In genomic region chr5:55175781-55176175, GRCh38 we compare ENCODE assay signal across 11 cellular contexts. TPM values are rescaled to one million over a fixed set of nuclear protein-coding genes. Genes with fewer than 3 reads are reported as not detected.
DNase-seq lines count a peak whose midpoint lies in the region; ATAC-seq lines count a peak whose summit lies in the region.
"Had no signal": no experiment of that assay in that cellular context is flagged by ENCODE, and none has a peak within 500 bp of the region (broad histone marks: within the 10 kb centered on the region; RNA-seq: fewer than 3 reads in every experiment).

No MANE protein-coding gene starts in this region.

- no peaks in the 10 kb centered on the region for H3K36me3 ChIP-seq in iPS-18a (ENCODE audit: control insufficient read depth, low read depth, low read length)

- ATAC-seq in activated CD8-positive, alpha-beta T cell treated with anti-CD3 and anti-CD28 coated beads, Interleukin-2, amount 10 ng/mL, durations not matched to agents 7 days and 5 days: no peak
- no peak for ATAC-seq in stimulated activated memory B cell treated with anti-CD40 and anti-IgM and Interleukin-4, amounts not matched to agents 10 μg/mL and 1 μg/mL and 100 μg/mL, for 72 hours
- ATAC-seq in HG03175 (IDR thresholded peaks at IDR 0.05; ENCODE audit: unreplicated experiment) (no peak), Right ventricle myocardium superior (ENCODE audit: poor library complexity) (no peak)

- no peak overlapping the region for H3K9ac ChIP-seq in iPS-18a (ENCODE audit: low read length)

- H3K9me3 Mint-ChIP-seq in T-helper 1 cell treated with Interleukin-12 subunit alpha and Interleukin-12 subunit beta and Interleukin-4 antibody, amounts not matched to agents 30 μg/mL and 1 μg/mL, for 36 hours: no peaks in the 10 kb centered on the region
- H3K9me3 Mint-ChIP-seq in activated CD8-positive, alpha-beta T cell treated with anti-CD3 and anti-CD28 coated beads, Interleukin-2, amount 10 ng/mL, durations not matched to agents 7 days and 5 days (ENCODE audit: insufficient read depth): no peaks in the 10 kb centered on the region
- peaks cover 9% of the 10 kb centered on the region for H3K9me3 Mint-ChIP-seq in stimulated activated memory B cell treated with anti-CD40 and anti-IgM and Interleukin-4, amounts not matched to agents 10 μg/mL and 1 μg/mL and 100 μg/mL, for 72 hours

- H3K27me3 Mint-ChIP-seq in T-helper 1 cell treated with Interleukin-12 subunit alpha and Interleukin-12 subunit beta and Interleukin-4 antibody, amounts not matched to agents 30 μg/mL and 1 μg/mL, for 36 hours (ENCODE audit: low read depth): peaks cover 83% of the 10 kb centered on the region
- peaks cover 56% of the 10 kb centered on the region for H3K27me3 Mint-ChIP-seq in activated CD8-positive, alpha-beta T cell treated with anti-CD3 and anti-CD28 coated beads, Interleukin-2, amount 10 ng/mL, durations not matched to agents 7 days and 5 days (ENCODE audit: low read depth)
- H3K27me3 Mint-ChIP-seq in stimulated activated memory B cell treated with anti-CD40 and anti-IgM and Interleukin-4, amounts not matched to agents 10 μg/mL and 1 μg/mL and 100 μg/mL, for 72 hours: peaks cover 62% of the 10 kb centered on the region

- peaks cover 23% of the 10 kb centered on the region for H3K4me1 Mint-ChIP-seq in T-helper 1 cell treated with Interleukin-12 subunit alpha and Interleukin-12 subunit beta and Interleukin-4 antibody, amounts not matched to agents 30 μg/mL and 1 μg/mL, for 36 hours (ENCODE audit: low read depth)
- peaks cover 40% of the 10 kb centered on the region for H3K4me1 Mint-ChIP-seq in activated CD8-positive, alpha-beta T cell treated with anti-CD3 and anti-CD28 coated beads, Interleukin-2, amount 10 ng/mL, durations not matched to agents 7 days and 5 days (ENCODE audit: low read depth)
- peaks cover 36% of the 10 kb centered on the region for H3K4me1 Mint-ChIP-seq in stimulated activated memory B cell treated with anti-CD40 and anti-IgM and Interleukin-4, amounts not matched to agents 10 μg/mL and 1 μg/mL and 100 μg/mL, for 72 hours

- peaks cover 13% of the 10 kb centered on the region for H3K4me1 ChIP-seq in iPS-18a (ENCODE audit: control insufficient read depth, low read depth, low read length)

- POLR2A ChIA-PET in activated CD8-positive, alpha-beta T cell treated with anti-CD3 and anti-CD28 coated beads, Interleukin-2, amount 10 ng/mL, durations not matched to agents 7 days and 5 days (lab: Charles Lee): interaction anchor here (1.3 kb wide), 1 partner anchor 56 kb away, joined by 3 read pairs; no protein-coding TSS in a partner anchor

- peaks cover 97% of the 10 kb centered on the region for H3K27me3 ChIP-seq in iPS-18a (ENCODE audit: control insufficient read depth, insufficient read depth, low read length)

- no peak for DNase-seq in T-helper 1 cell
- no peak for DNase-seq in activated CD8-positive, alpha-beta T cell treated with anti-CD3 and anti-CD28 coated beads, Interleukin-2, amount 10 ng/mL, durations not matched to agents 7 days and 5 days
- DNase-seq in NCI-H2107 treated with DMSO at 0.1 percent for 48 hours (lab: John Stamatoyannopoulos, UW; ENCODE audit: unreplicated experiment): no peak
- DNase-seq in Right ventricle myocardium superior: no peak
- DNase-seq: SW 1271 had no signal

- H3K9me3 ChIP-seq in iPS-18a (ENCODE audit: control insufficient read depth, low read depth, low read length): no peaks in the 10 kb centered on the region

- H3K27ac ChIP-seq in iPS-18a (ENCODE audit: low read length): no peak overlapping the region

- intact Hi-C loops in Right ventricle myocardium superior (cut with DNase I): no loop called here

- peaks cover 3% of the 10 kb centered on the region for H3K36me3 Mint-ChIP-seq in T-helper 1 cell treated with Interleukin-12 subunit alpha and Interleukin-12 subunit beta and Interleukin-4 antibody, amounts not matched to agents 30 μg/mL and 1 μg/mL, for 36 hours (ENCODE audit: low read depth)
- no peaks in the 10 kb centered on the region for H3K36me3 Mint-ChIP-seq in activated CD8-positive, alpha-beta T cell treated with anti-CD3 and anti-CD28 coated beads, Interleukin-2, amount 10 ng/mL, durations not matched to agents 7 days and 5 days (ENCODE audit: low read depth)
- H3K36me3 Mint-ChIP-seq in stimulated activated memory B cell treated with anti-CD40 and anti-IgM and Interleukin-4, amounts not matched to agents 10 μg/mL and 1 μg/mL and 100 μg/mL, for 72 hours: no peaks in the 10 kb centered on the region

- no peak overlapping the region for H3K27ac Mint-ChIP-seq in T-helper 1 cell treated with Interleukin-12 subunit alpha and Interleukin-12 subunit beta and Interleukin-4 antibody, amounts not matched to agents 30 μg/mL and 1 μg/mL, for 36 hours
- no peak overlapping the region for H3K27ac Mint-ChIP-seq in activated CD8-positive, alpha-beta T cell treated with anti-CD3 and anti-CD28 coated beads, Interleukin-2, amount 10 ng/mL, durations not matched to agents 7 days and 5 days
- H3K27ac Mint-ChIP-seq in stimulated activated memory B cell treated with anti-CD40 and anti-IgM and Interleukin-4, amounts not matched to agents 10 μg/mL and 1 μg/mL and 100 μg/mL, for 72 hours: no peak overlapping the region

- CTCF ChIA-PET in activated CD8-positive, alpha-beta T cell treated with anti-CD3 and anti-CD28 coated beads, Interleukin-2, amount 10 ng/mL, durations not matched to agents 7 days and 5 days (lab: Charles Lee): interaction anchor here (0.8 to 2.3 kb wide), 11 partner anchors 8 to 532 kb away, joined by 3 to 8 read pairs (median 3); no protein-coding TSS in a partner anchor

- peak overlapping the region; percentile 71 for H3K4me3 Mint-ChIP-seq in T-helper 1 cell treated with Interleukin-12 subunit alpha and Interleukin-12 subunit beta and Interleukin-4 antibody, amounts not matched to agents 30 μg/mL and 1 μg/mL, for 36 hours
- H3K4me3 Mint-ChIP-seq in activated CD8-positive, alpha-beta T cell treated with anti-CD3 and anti-CD28 coated beads, Interleukin-2, amount 10 ng/mL, durations not matched to agents 7 days and 5 days: peak overlapping the region; percentile 61
- peak overlapping the region; percentile 52 for H3K4me3 Mint-ChIP-seq in stimulated activated memory B cell treated with anti-CD40 and anti-IgM and Interleukin-4, amounts not matched to agents 10 μg/mL and 1 μg/mL and 100 μg/mL, for 72 hours

- peak overlapping the region; percentile 68 for H3K4me3 ChIP-seq in iPS-18a (ENCODE audit: low read length)
- H3K4me3 ChIP-seq: GM12878 had no signal

RNA-seq across cellular contexts. Expression of gene CDC20B, which starts 2.8 kb away (rescaled TPM):
- total RNA-seq in activated CD8-positive, alpha-beta T cell treated with anti-CD3 and anti-CD28 coated beads, Interleukin-2, amount 10 ng/mL, durations not matched to agents 7 days and 5 days: under 1 TPM; 0.13 to 0.16 TPM
- total RNA-seq in Right ventricle myocardium superior: not detected
- total RNA-seq: GM12878, kidney had no signal

RNA-seq across cellular contexts. Expression of gene GPX8, which starts 15.8 kb away (rescaled TPM):
- not detected for total RNA-seq in activated CD8-positive, alpha-beta T cell treated with anti-CD3 and anti-CD28 coated beads, Interleukin-2, amount 10 ng/mL, durations not matched to agents 7 days and 5 days
- total RNA-seq in Right ventricle myocardium superior: 6.8 TPM
- total RNA-seq: GM12878 had no signal

RNA-seq across cellular contexts. Expression of gene MCIDAS, which starts 51.3 kb away (rescaled TPM):
- not detected for total RNA-seq in activated CD8-positive, alpha-beta T cell treated with anti-CD3 and anti-CD28 coated beads, Interleukin-2, amount 10 ng/mL, durations not matched to agents 7 days and 5 days
- total RNA-seq in Right ventricle myocardium superior: not detected
- total RNA-seq: GM12878 had no signal

RNA-seq across cellular contexts. Expression of gene CCNO, which starts 57.6 kb away (rescaled TPM):
- total RNA-seq in activated CD8-positive, alpha-beta T cell treated with anti-CD3 and anti-CD28 coated beads, Interleukin-2, amount 10 ng/mL, durations not matched to agents 7 days and 5 days: not detected
- not detected for total RNA-seq in Right ventricle myocardium superior
- total RNA-seq: GM12878 had no signal
